Comparison of ENCODE assay signal across 1 cellular context in genomic region chr10:89086801-89087513, GRCh38.
TF ChIP-seq lines count a peak whose summit lies in the region.

No MANE protein-coding gene starts in this region.

TF ChIP-seq in K562, 482 proteins besides CTCF, POLR2A, EP300 and RAD21 (continued from another document and continues in another):
- TF ChIP-seq ZNF592 (IDR thresholded peaks at IDR 0.05), result no peak
- TF ChIP-seq, protein P1, sequence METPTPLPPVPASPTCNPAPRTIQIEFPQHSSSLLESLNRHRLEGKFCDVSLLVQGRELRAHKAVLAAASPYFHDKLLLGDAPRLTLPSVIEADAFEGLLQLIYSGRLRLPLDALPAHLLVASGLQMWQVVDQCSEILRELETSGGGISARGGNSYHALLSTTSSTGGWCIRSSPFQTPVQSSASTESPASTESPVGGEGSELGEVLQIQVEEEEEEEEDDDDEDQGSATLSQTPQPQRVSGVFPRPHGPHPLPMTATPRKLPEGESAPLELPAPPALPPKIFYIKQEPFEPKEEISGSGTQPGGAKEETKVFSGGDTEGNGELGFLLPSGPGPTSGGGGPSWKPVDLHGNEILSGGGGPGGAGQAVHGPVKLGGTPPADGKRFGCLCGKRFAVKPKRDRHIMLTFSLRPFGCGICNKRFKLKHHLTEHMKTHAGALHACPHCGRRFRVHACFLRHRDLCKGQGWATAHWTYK (CRISPR knock-in tag; IDR thresholded peaks at IDR 0.05), result peak; percentile 60; the same call in 1 of the 2 replicates
- TF ChIP-seq ZNF766 (CRISPR knock-in tag; conservative IDR thresholded peaks at IDR 0.05), result peak; percentile 76
- no peak for TF ChIP-seq ZNF354B (CRISPR knock-in tag; IDR thresholded peaks at IDR 0.05)
- no peak for TF ChIP-seq ASH1L (IDR thresholded peaks at IDR 0.05; ENCODE audit: borderline replicate concordance, low read depth, partially characterized antibody)
- no peak for TF ChIP-seq RNF2 (IDR thresholded peaks at IDR 0.05)
- TF ChIP-seq ZZZ3 (IDR thresholded peaks at IDR 0.05), result no peak
- peak; percentile 34; the same call in 1 of the 2 replicates for TF ChIP-seq ZNF311 (CRISPR knock-in tag; IDR thresholded peaks at IDR 0.05)
- TF ChIP-seq TRIM28 (IDR thresholded peaks at IDR 0.05), result no peak
- no peak for TF ChIP-seq KDM5B (IDR thresholded peaks at IDR 0.05; ENCODE audit: insufficient replicate concordance, low read depth, low read length)
- no peak for TF ChIP-seq ZNF184 (CRISPR knock-in tag; IDR thresholded peaks at IDR 0.05)
- peak; percentile 61 for TF ChIP-seq ETV1 (tag; conservative IDR thresholded peaks at IDR 0.05; ENCODE audit: low read depth)
- TF ChIP-seq, protein P2, sequence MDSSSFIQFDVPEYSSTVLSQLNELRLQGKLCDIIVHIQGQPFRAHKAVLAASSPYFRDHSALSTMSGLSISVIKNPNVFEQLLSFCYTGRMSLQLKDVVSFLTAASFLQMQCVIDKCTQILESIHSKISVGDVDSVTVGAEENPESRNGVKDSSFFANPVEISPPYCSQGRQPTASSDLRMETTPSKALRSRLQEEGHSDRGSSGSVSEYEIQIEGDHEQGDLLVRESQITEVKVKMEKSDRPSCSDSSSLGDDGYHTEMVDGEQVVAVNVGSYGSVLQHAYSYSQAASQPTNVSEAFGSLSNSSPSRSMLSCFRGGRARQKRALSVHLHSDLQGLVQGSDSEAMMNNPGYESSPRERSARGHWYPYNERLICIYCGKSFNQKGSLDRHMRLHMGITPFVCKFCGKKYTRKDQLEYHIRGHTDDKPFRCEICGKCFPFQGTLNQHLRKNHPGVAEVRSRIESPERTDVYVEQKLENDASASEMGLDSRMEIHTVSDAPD (CRISPR knock-in tag; IDR thresholded peaks at IDR 0.05), result no peak
- TF ChIP-seq SMAD2 (IDR thresholded peaks at IDR 0.05; ENCODE audit: low read depth, low read length), result no peak
- TF ChIP-seq KLF1 (tag; IDR thresholded peaks at IDR 0.05), result no peak
- no peak for TF ChIP-seq HES1 (IDR thresholded peaks at IDR 0.05; ENCODE audit: low read depth)
- TF ChIP-seq NFRKB (IDR thresholded peaks at IDR 0.05; ENCODE audit: low read depth), result peak; percentile 53; the same call in 1 of the 2 replicates
- no peak for TF ChIP-seq ZC3H4 (CRISPR knock-in tag; IDR thresholded peaks at IDR 0.05; ENCODE audit: borderline replicate concordance)
- no peak for TF ChIP-seq CTCFL (IDR thresholded peaks at IDR 0.05; ENCODE audit: borderline replicate concordance, insufficient read depth, low read depth, low read length, poor library complexity, severe bottlenecking)
- TF ChIP-seq RB1 (IDR thresholded peaks at IDR 0.05; ENCODE audit: low read depth), result no peak
- TF ChIP-seq, protein P3, sequence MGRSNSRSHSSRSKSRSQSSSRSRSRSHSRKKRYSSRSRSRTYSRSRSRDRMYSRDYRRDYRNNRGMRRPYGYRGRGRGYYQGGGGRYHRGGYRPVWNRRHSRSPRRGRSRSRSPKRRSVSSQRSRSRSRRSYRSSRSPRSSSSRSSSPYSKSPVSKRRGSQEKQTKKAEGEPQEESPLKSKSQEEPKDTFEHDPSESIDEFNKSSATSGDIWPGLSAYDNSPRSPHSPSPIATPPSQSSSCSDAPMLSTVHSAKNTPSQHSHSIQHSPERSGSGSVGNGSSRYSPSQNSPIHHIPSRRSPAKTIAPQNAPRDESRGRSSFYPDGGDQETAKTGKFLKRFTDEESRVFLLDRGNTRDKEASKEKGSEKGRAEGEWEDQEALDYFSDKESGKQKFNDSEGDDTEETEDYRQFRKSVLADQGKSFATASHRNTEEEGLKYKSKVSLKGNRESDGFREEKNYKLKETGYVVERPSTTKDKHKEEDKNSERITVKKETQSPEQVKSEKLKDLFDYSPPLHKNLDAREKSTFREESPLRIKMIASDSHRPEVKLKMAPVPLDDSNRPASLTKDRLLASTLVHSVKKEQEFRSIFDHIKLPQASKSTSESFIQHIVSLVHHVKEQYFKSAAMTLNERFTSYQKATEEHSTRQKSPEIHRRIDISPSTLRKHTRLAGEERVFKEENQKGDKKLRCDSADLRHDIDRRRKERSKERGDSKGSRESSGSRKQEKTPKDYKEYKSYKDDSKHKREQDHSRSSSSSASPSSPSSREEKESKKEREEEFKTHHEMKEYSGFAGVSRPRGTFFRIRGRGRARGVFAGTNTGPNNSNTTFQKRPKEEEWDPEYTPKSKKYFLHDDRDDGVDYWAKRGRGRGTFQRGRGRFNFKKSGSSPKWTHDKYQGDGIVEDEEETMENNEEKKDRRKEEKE (IDR thresholded peaks at IDR 0.05; ENCODE audit: borderline replicate concordance in 1 of 2, control insufficient read depth in 1 of 2, low read depth in 2 of 2, low read length in 1 of 2), result no peak
- TF ChIP-seq PRPF4 (IDR thresholded peaks at IDR 0.05; ENCODE audit: insufficient read depth, low read depth, low read length, poor library complexity, severe bottlenecking), result no peak
- no peak for TF ChIP-seq GTF2A2 (tag; IDR thresholded peaks at IDR 0.05)
- TF ChIP-seq RHOXF2B (CRISPR knock-in tag; conservative IDR thresholded peaks at IDR 0.05), result no peak
- TF ChIP-seq ZNF165 (CRISPR knock-in tag; IDR thresholded peaks at IDR 0.05; ENCODE audit: borderline replicate concordance), result no peak
- TF ChIP-seq GABPB1 (CRISPR knock-in tag; IDR thresholded peaks at IDR 0.05), result no peak
- TF ChIP-seq, protein P4, sequence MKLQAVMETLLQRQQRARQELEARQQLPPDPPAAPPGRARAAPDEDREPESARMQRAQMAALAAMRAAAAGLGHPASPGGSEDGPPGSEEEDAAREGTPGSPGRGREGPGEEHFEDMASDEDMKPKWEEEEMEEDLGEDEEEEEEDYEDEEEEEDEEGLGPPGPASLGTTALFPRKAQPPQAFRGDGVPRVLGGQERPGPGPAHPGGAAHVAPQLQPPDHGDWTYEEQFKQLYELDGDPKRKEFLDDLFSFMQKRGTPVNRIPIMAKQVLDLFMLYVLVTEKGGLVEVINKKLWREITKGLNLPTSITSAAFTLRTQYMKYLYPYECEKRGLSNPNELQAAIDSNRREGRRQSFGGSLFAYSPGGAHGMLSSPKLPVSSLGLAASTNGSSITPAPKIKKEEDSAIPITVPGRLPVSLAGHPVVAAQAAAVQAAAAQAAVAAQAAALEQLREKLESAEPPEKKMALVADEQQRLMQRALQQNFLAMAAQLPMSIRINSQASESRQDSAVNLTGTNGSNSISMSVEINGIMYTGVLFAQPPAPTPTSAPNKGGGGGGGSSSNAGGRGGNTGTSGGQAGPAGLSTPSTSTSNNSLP (IDR thresholded peaks at IDR 0.05; ENCODE audit: borderline replicate concordance, low read depth, low read length), result no peak
- no peak for TF ChIP-seq ZC3H11A (IDR thresholded peaks at IDR 0.05; ENCODE audit: low read depth, low read length)
- TF ChIP-seq TOE1 (IDR thresholded peaks at IDR 0.05; ENCODE audit: borderline replicate concordance), result peak; percentile 86; the same call in 1 of the 2 replicates
- no peak for TF ChIP-seq TOE1 (CRISPR knock-in tag; IDR thresholded peaks at IDR 0.05; ENCODE audit: borderline replicate concordance, low read depth)
- TF ChIP-seq EGR1 (conservative IDR thresholded peaks at IDR 0.05), result no peak
- TF ChIP-seq NKRF (IDR thresholded peaks at IDR 0.05; ENCODE audit: borderline replicate concordance), result no peak
- TF ChIP-seq CREBBP (IDR thresholded peaks at IDR 0.05; ENCODE audit: low read depth, low read length), result no peak
- no peak for TF ChIP-seq RERE (CRISPR knock-in tag; IDR thresholded peaks at IDR 0.05; ENCODE audit: borderline replicate concordance)
- TF ChIP-seq DACH1 (IDR thresholded peaks at IDR 0.05; ENCODE audit: partially characterized antibody), result no peak
- no peak for TF ChIP-seq ZKSCAN3 (CRISPR knock-in tag; IDR thresholded peaks at IDR 0.05)
- peak; percentile 62; the same call in 1 of the 2 replicates for TF ChIP-seq BRD4 (IDR thresholded peaks at IDR 0.05)
- TF ChIP-seq EHMT2 (IDR thresholded peaks at IDR 0.05), result no peak
- TF ChIP-seq YBX1 (IDR thresholded peaks at IDR 0.05), result no peak
